Comparison of ENCODE assay signal across 8 cellular contexts in genomic region chr17:63700528-63701441, GRCh38. TPM values are rescaled to one million over a fixed set of nuclear protein-coding genes. Genes with fewer than 3 reads are reported as not detected.
DNase-seq lines count a peak whose midpoint lies in the region; ATAC-seq and TF ChIP-seq lines count a peak whose summit lies in the region.

No MANE protein-coding gene starts in this region.

- H3K27me3 ChIP-seq in breast epithelium, result no peaks in the 10 kb centered on the region
- no peaks in the 10 kb centered on the region for H3K27me3 ChIP-seq in vagina

- H3K27ac ChIP-seq in breast epithelium (peak overlapping the region; percentile 5 to 52), vagina (peak overlapping the region; percentile 81)

- no peak for ATAC-seq in HG02840 (IDR thresholded peaks at IDR 0.05; ENCODE audit: low FRiP score, unreplicated experiment)

- H3K4me3 ChIP-seq in breast epithelium (peak overlapping the region; percentile 54 to 69 (median 68)), vagina (peak overlapping the region; percentile 60 to 81)

- no TSS peak for BruUV-seq in MCF 10A (replicated peaks; lab: Mats Ljungman, UMichigan)

- H3K36me3 Mint-ChIP-seq in MCF 10A (ENCODE audit: insufficient read depth, unreplicated experiment), result peaks cover 37% of the 10 kb centered on the region

- TF ChIP-seq POLR2A in breast epithelium (IDR thresholded peaks at IDR 0.05), result no peak
- no peak for TF ChIP-seq POLR2A in vagina (IDR thresholded peaks at IDR 0.05)

- H3K27me3 Mint-ChIP-seq in MCF 10A (ENCODE audit: insufficient read depth, unreplicated experiment), result no peaks in the 10 kb centered on the region

- H3K36me3 ChIP-seq in breast epithelium (no peaks in the 10 kb centered on the region), vagina (peaks cover 0 to 14% of the 10 kb centered on the region in 2 donors)

- H3K27ac Mint-ChIP-seq in MCF 10A (ENCODE audit: low read depth, unreplicated experiment), result no peak overlapping the region

- intact Hi-C loops in breast epithelium (cut with DNase I; ENCODE audit: low total_unique reads), result loop anchor here (1.0 to 5.0 kb wide), 2 partner anchors 73 to 318 kb away; partner anchors contain the start of gene CCDC47
- intact Hi-C loops in MCF 10A (cut with micrococcal nuclease), result no loop called here
- intact Hi-C loops in head of caudate nucleus (cut with DNase I), result no loop called here
- intact Hi-C loops in vagina (cut with DNase I), result no loop called here

- DNase-seq in breast epithelium (ENCODE audit: low spot score in 2 of 2) (no peak), MCF 10A (ENCODE audit: unreplicated experiment) (no peak), NCI-H748 treated with DMSO at 0.1 percent for 48 hours (lab: John Stamatoyannopoulos, UW) (peak; percentile 8), activated gamma-delta T cell treated with Interleukin-2 at 50 U/mL for 16 hours (peak; percentile 58), head of caudate nucleus (peak; percentile 58 to 95 (median 84)), occipital lobe (lab: John Stamatoyannopoulos, UW) (peak; percentile 89), vagina (ENCODE audit: extremely low spot score in 2 of 2) (no peak)

- TF ChIP-seq CTCF in breast epithelium (IDR thresholded peaks at IDR 0.05) (no peak), MCF 10A (IDR thresholded peaks at IDR 0.05; ENCODE audit: unreplicated experiment) (no peak), vagina (IDR thresholded peaks at IDR 0.05) (no peak)

- H3K4me1 ChIP-seq in breast epithelium (peaks cover 0 to 8% of the 10 kb centered on the region in 2 donors), vagina (peaks cover 38% of the 10 kb centered on the region)

- no peak overlapping the region for H3K4me3 Mint-ChIP-seq in MCF 10A (ENCODE audit: unreplicated experiment)

- CTCF ChIA-PET in MCF 10A (lab: Yijun Ruan, JAX), result no interaction called here

- H3K9me3 Mint-ChIP-seq in MCF 10A (ENCODE audit: unreplicated experiment), result no peaks in the 10 kb centered on the region

- POLR2A ChIA-PET in MCF 10A (lab: Yijun Ruan, JAX), result no interaction called here

- H3K9me3 ChIP-seq in breast epithelium, result no peaks in the 10 kb centered on the region
- no peaks in the 10 kb centered on the region for H3K9me3 ChIP-seq in vagina

- H3K4me1 Mint-ChIP-seq in MCF 10A (ENCODE audit: insufficient read depth, unreplicated experiment), result no peaks in the 10 kb centered on the region

RNA-seq across cellular contexts. Expression of gene LIMD2, which starts 0.9 kb away (rescaled TPM):
- 10 to 100 TPM in 1 of 3 donors, 1 to 10 TPM in 2; 6.1 to 10.5 (median 7.2) TPM for total RNA-seq in breast epithelium
- 0.56 and 0.93 TPM in 2 replicates for total RNA-seq in MCF 10A (2022)
- total RNA-seq in occipital lobe, result 15.0 TPM
- 22.6 TPM for total RNA-seq in vagina

RNA-seq across cellular contexts. Expression of gene STRADA, which starts 40.8 kb away (rescaled TPM):
- total RNA-seq in breast epithelium, result 10 to 100 TPM; 25.9 to 33.8 (median 26.2) TPM
- total RNA-seq in MCF 10A (2022), result 36.5 and 36.6 TPM in 2 replicates
- total RNA-seq in occipital lobe, result 27.8 TPM
- total RNA-seq in vagina, result 19.4 TPM

Comparison
In these comparisons a context has a peak if more than half of its experiments do, and no peak if none do; other contexts are left out.
1. DNase-seq: peak in NCI-H748 treated with DMSO at 0.1 percent for 48 hours (single experiment), activated gamma-delta T cell treated with Interleukin-2 at 50 U/mL for 16 hours (single experiment), head of caudate nucleus (42 of 42) and occipital lobe (single experiment); none in breast epithelium (0 of 2), MCF 10A (single experiment) and vagina (0 of 2).